8 cellular contexts compared by ENCODE assay signal in genomic region chr4:2534904-2535385, GRCh38. TPM values are rescaled to one million over a fixed set of nuclear protein-coding genes. Genes with fewer than 3 reads are reported as not detected.
DNase-seq lines count a peak whose midpoint lies in the region; ATAC-seq lines count a peak whose summit lies in the region.

No MANE protein-coding gene starts in this region.

- CTCF ChIA-PET in activated CD4-positive, alpha-beta memory T cell treated with anti-CD3 and anti-CD28 coated beads for 36 hours (lab: Charles Lee) = interaction anchor here (0.7 to 1.6 kb wide), 7 partner anchors 31 to 315 kb away, joined by 3 to 4 read pairs (median 3); partner anchors contain the start of gene RNF4

- H3K27me3 Mint-ChIP-seq in activated CD4-positive, alpha-beta memory T cell treated with anti-CD3 and anti-CD28 coated beads for 36 hours = no peaks in the 10 kb centered on the region
- no peaks in the 10 kb centered on the region for H3K27me3 Mint-ChIP-seq in stimulated activated memory B cell treated with anti-CD40 and anti-IgM and Interleukin-4, amounts not matched to agents 10 μg/mL and 1 μg/mL and 100 μg/mL, for 72 hours

- no peak for ATAC-seq in stimulated activated memory B cell treated with anti-CD40 and anti-IgM and Interleukin-4, amounts not matched to agents 10 μg/mL and 1 μg/mL and 100 μg/mL, for 72 hours
- no peak for ATAC-seq in GM18511 (IDR thresholded peaks at IDR 0.05; ENCODE audit: unreplicated experiment)

- peaks cover 19% of the 10 kb centered on the region for H3K4me1 Mint-ChIP-seq in activated CD4-positive, alpha-beta memory T cell treated with anti-CD3 and anti-CD28 coated beads for 36 hours (ENCODE audit: low read depth)
- H3K4me1 Mint-ChIP-seq in stimulated activated memory B cell treated with anti-CD40 and anti-IgM and Interleukin-4, amounts not matched to agents 10 μg/mL and 1 μg/mL and 100 μg/mL, for 72 hours = peaks cover 23% of the 10 kb centered on the region

- no peaks in the 10 kb centered on the region for H3K9me3 Mint-ChIP-seq in activated CD4-positive, alpha-beta memory T cell treated with anti-CD3 and anti-CD28 coated beads for 36 hours
- no peaks in the 10 kb centered on the region for H3K9me3 Mint-ChIP-seq in stimulated activated memory B cell treated with anti-CD40 and anti-IgM and Interleukin-4, amounts not matched to agents 10 μg/mL and 1 μg/mL and 100 μg/mL, for 72 hours

- POLR2A ChIA-PET in activated CD4-positive, alpha-beta memory T cell treated with anti-CD3 and anti-CD28 coated beads for 36 hours (lab: Charles Lee) = interaction anchor here (0.6 kb wide), 1 partner anchor 15 kb away, joined by 4 read pairs; no protein-coding TSS in a partner anchor

- no peaks in the 10 kb centered on the region for H3K27me3 ChIP-seq in iPS DF 6.9 (ENCODE audit: control insufficient read depth, insufficient read depth, low read length)

- H3K4me1 ChIP-seq in iPS DF 6.9 (ENCODE audit: control insufficient read depth, insufficient read depth, low read length) = no peaks in the 10 kb centered on the region

- H3K36me3 Mint-ChIP-seq in activated CD4-positive, alpha-beta memory T cell treated with anti-CD3 and anti-CD28 coated beads for 36 hours = no peaks in the 10 kb centered on the region
- no peaks in the 10 kb centered on the region for H3K36me3 Mint-ChIP-seq in stimulated activated memory B cell treated with anti-CD40 and anti-IgM and Interleukin-4, amounts not matched to agents 10 μg/mL and 1 μg/mL and 100 μg/mL, for 72 hours

- DNase-seq in NCI-H2196 treated with DMSO at 0.1 percent for 48 hours (lab: John Stamatoyannopoulos, UW; ENCODE audit: unreplicated experiment) (peak; percentile 7), NCI-H2196 (lab: John Stamatoyannopoulos, UW; ENCODE audit: unreplicated experiment) (no peak), iPS DF 6.9 (ENCODE audit: low read depth, low spot score) (no peak), AG20443 (ENCODE audit: low spot score) (no peak)
- no peak for DNase-seq in activated CD4-positive, alpha-beta memory T cell treated with anti-CD3 and anti-CD28 coated beads for 36 hours
- DNase-seq in effector CD8-positive, alpha-beta T cell (lab: John Stamatoyannopoulos, UW) = no peak

- intact Hi-C loops in activated CD4-positive, alpha-beta memory T cell treated with anti-CD3 and anti-CD28 coated beads for 36 hours (cut with micrococcal nuclease) = loop anchor here (5.0 to 10.0 kb wide), 3 partner anchors 53 to 402 kb away; partner anchors contain the start of genes HAUS3 and POLN

- peak overlapping the region; percentile 11 for H3K27ac Mint-ChIP-seq in activated CD4-positive, alpha-beta memory T cell treated with anti-CD3 and anti-CD28 coated beads for 36 hours
- peak overlapping the region; percentile 90 for H3K27ac Mint-ChIP-seq in stimulated activated memory B cell treated with anti-CD40 and anti-IgM and Interleukin-4, amounts not matched to agents 10 μg/mL and 1 μg/mL and 100 μg/mL, for 72 hours

- no CpG with 5 or more reads among the region's 6 CpGs for WGBS in iPS DF 6.9 (ENCODE audit: insufficient coverage, insufficient read length)

- no peak overlapping the region for H3K27ac ChIP-seq in iPS DF 6.9 (ENCODE audit: low read length)

- peak overlapping the region; percentile 87 for H3K4me3 Mint-ChIP-seq in activated CD4-positive, alpha-beta memory T cell treated with anti-CD3 and anti-CD28 coated beads for 36 hours
- H3K4me3 Mint-ChIP-seq in stimulated activated memory B cell treated with anti-CD40 and anti-IgM and Interleukin-4, amounts not matched to agents 10 μg/mL and 1 μg/mL and 100 μg/mL, for 72 hours = peak overlapping the region; percentile 96

- H3K36me3 ChIP-seq in iPS DF 6.9 (ENCODE audit: control insufficient read depth, insufficient read depth, low read length) = no peaks in the 10 kb centered on the region

- no peaks in the 10 kb centered on the region for H3K9me3 ChIP-seq in iPS DF 6.9 (ENCODE audit: control insufficient read depth, insufficient read depth, low read length)

- H3K4me3 ChIP-seq in iPS DF 6.9 (ENCODE audit: low read length) = peak overlapping the region; percentile 63; the same call in 1 of the 2 replicates

RNA-seq across cellular contexts. Expression of gene FAM193A, which starts 1.5 kb away (rescaled TPM):
- 10 to 100 TPM; 21.7 to 22.6 TPM for total RNA-seq in activated CD4-positive, alpha-beta memory T cell treated with anti-CD3 and anti-CD28 coated beads for 36 hours
